Comparison of ENCODE assay signal across 9 cellular contexts in the genomic region with DNA sequence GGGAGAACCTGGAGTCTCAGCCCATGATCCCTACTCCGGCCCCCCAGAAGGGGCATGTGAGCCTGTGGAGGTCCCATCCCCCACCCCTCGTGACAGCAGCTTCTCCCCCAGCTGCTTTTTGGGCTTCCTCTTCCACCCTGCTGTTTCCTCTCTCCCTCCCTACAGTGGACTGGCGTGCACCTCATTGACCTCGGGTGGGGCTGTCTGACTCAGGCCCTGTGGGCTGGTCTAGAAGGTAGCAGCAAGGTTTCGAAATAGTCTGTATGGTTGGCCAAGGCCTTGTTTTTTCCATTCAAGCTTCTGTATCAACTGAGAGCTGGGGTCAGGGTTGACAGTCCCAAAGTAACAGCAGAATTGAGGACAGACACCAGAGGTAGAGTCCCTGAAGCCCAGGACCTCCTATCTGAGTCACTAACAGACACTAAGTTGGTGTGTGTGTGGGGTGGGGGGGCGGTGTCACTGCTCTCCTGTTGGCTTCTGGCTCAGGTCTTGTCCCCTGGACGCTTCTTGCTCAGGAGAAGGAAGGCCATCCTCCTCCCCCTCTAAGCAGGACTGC. TPM values are rescaled to one million over a fixed set of nuclear protein-coding genes. Genes with fewer than 3 reads are reported as not detected.
DNase-seq lines count a peak whose midpoint lies in the region; ATAC-seq and TF ChIP-seq lines count a peak whose summit lies in the region.
"Had no signal": no experiment of that assay in that cellular context is flagged by ENCODE, and none has a peak within 500 bp of the region (broad histone marks: within the 10 kb centered on the region; RNA-seq: fewer than 3 reads in every experiment).

No MANE protein-coding gene starts in this region.

- ATAC-seq in GM21576 (IDR thresholded peaks at IDR 0.05; ENCODE audit: unreplicated experiment) = peak; percentile 67
- ATAC-seq: naive thymus-derived CD8-positive, alpha-beta T cell had no signal

- H3K9me3 ChIP-seq in adipocyte (ENCODE audit: control insufficient read depth, low read length) = no peaks in the 10 kb centered on the region
- no peaks in the 10 kb centered on the region for H3K9me3 ChIP-seq in testis

- H3K27me3 ChIP-seq in adipocyte (replicated peaks; ENCODE audit: control insufficient read depth, insufficient read depth, low read length) = no peaks in the 10 kb centered on the region
- H3K27me3 ChIP-seq in testis = no peaks in the 10 kb centered on the region

- no peak overlapping the region for H3K27ac ChIP-seq in testis

- no peak overlapping the region for H3K9ac ChIP-seq in adipocyte (ENCODE audit: low read length)

- TF ChIP-seq CTCF in GM12864 (IDR thresholded peaks at IDR 0.05; ENCODE audit: low read depth, low read length, missing control alignments) = no peak
- no peak for TF ChIP-seq CTCF in testis (IDR thresholded peaks at IDR 0.05)

- DNase-seq in GM12864 (ENCODE audit: low read depth) = peak; percentile 43
- DNase-seq in HT1080 (ENCODE audit: low read depth) = peak; percentile 83
- DNase-seq in adipocyte (ENCODE audit: low read depth) = peak; percentile 70
- peak; percentile 78 for DNase-seq in iris pigment epithelial cell (ENCODE audit: low read depth)
- DNase-seq in testis = peak; percentile 51
- DNase-seq in cerebellar nuclear complex (lab: John Stamatoyannopoulos, UW) = no peak
- no peak for DNase-seq in cortex of kidney (lab: John Stamatoyannopoulos, UW)

- H3K36me3 ChIP-seq in adipocyte (ENCODE audit: control insufficient read depth, insufficient read depth, low read length, severe bottlenecking) (no peaks in the 10 kb centered on the region), testis (ENCODE audit: low read depth, missing control alignments) (no peaks in the 10 kb centered on the region)

- no peak for TF ChIP-seq POLR2A in testis (IDR thresholded peaks at IDR 0.05)

- WGBS in testis, 2 donors = 69 to 76% methylated on average over 7 of the region's 7 CpGs

- H3K4me3 ChIP-seq in GM12864 (ENCODE audit: low read depth, low read length) = no peak overlapping the region
- no peak overlapping the region for H3K4me3 ChIP-seq in adipocyte (ENCODE audit: low read length)
- H3K4me3 ChIP-seq in testis = no peak overlapping the region

- intact Hi-C loops in testis (cut with DNase I; ENCODE audit: low total_unique reads) = no loop called here

- peaks cover 18% of the 10 kb centered on the region for H3K4me1 ChIP-seq in adipocyte (ENCODE audit: control insufficient read depth, insufficient read depth, low read length)
- H3K4me1 ChIP-seq in testis = no peaks in the 10 kb centered on the region

RNA-seq across cellular contexts. Expression of gene SLC37A2, which starts 7.7 kb away (rescaled TPM):
- total RNA-seq in HT1080 (2014; rRNA removed; shearing (Covaris generic)) = 9.9 and 10.1 TPM in 2 replicates
- polyA plus RNA-seq in HT1080 (2015; cell fraction: cytosol; rRNA removed) = 5.6 and 6.0 TPM in 2 replicates
- 16.6 and 16.8 TPM in 2 replicates for polyA plus RNA-seq in HT1080 (2015; cell fraction: nucleus; rRNA removed)
- 1 to 10 TPM; 3.0 to 7.6 TPM for total RNA-seq in testis
- 6.2 TPM for polyA plus RNA-seq in testis (ENCODE audit: insufficient read depth, low read depth, low replicate concordance)

RNA-seq across cellular contexts. Expression of gene TMEM218, which starts 40.6 kb away (rescaled TPM):
- 24.9 and 29.8 TPM in 2 replicates for total RNA-seq in HT1080 (2014; rRNA removed; shearing (Covaris generic))
- 20.7 and 27.0 TPM in 2 replicates for polyA plus RNA-seq in HT1080 (2015; cell fraction: cytosol; rRNA removed)
- polyA plus RNA-seq in HT1080 (2015; cell fraction: nucleus; rRNA removed) = 27.8 and 28.7 TPM in 2 replicates
- total RNA-seq in testis = 10 to 100 TPM; 15.1 to 17.2 TPM
- 17.7 TPM for polyA plus RNA-seq in testis (ENCODE audit: insufficient read depth, low read depth, low replicate concordance)

Comparison
In these comparisons a context has a peak if more than half of its experiments do, and no peak if none do; other contexts are left out.
1. DNase-seq: peak in GM12864 (single experiment), HT1080 (single experiment), adipocyte (single experiment), iris pigment epithelial cell (single experiment) and testis (single experiment); none in cerebellar nuclear complex (0 of 2) and cortex of kidney (single experiment).